ENCODE assay signal across 8 cellular contexts in genomic region chr9:129597355-129598088, GRCh38. TPM values are rescaled to one million over a fixed set of nuclear protein-coding genes. Genes with fewer than 3 reads are reported as not detected.
A peak's percentile ranks its signal among the peaks of the same experiment; 100 is the strongest.
DNase-seq lines count a peak whose midpoint lies in the region; ATAC-seq and FAIRE-seq lines count a peak whose summit lies in the region.

No MANE protein-coding gene starts in this region.

- no peaks in the 10 kb centered on the region for H3K36me3 ChIP-seq in small intestine (ENCODE audit: control insufficient read depth in 2 of 2, insufficient read depth in 2 of 2, low read length in 2 of 2)

- H3K27me3 ChIP-seq in small intestine (ENCODE audit: control insufficient read depth in 2 of 2, insufficient read depth in 2 of 2, low read length in 2 of 2) = no peaks in the 10 kb centered on the region

- WGBS in small intestine, 3 donors = 0 to 3% (median 2%) methylated on average over 49 to 56 of the region's 57 CpGs

- peak overlapping the region; percentile 70 for H3K27ac ChIP-seq in angular gyrus (ENCODE audit: low read depth, low read length)
- H3K27ac ChIP-seq in small intestine (ENCODE audit: low read depth in 1 of 2, low read length in 1 of 2) = peak overlapping the region in 1 of 2 donors; percentile 71

- peaks cover 0 to 3% of the 10 kb centered on the region in 2 donors for H3K4me1 ChIP-seq in small intestine (ENCODE audit: control insufficient read depth in 2 of 2, insufficient read depth in 1 of 2, low read depth in 1 of 2, low read length in 1 of 2)

- peak; percentile 40 for DNase-seq in stimulated activated CD4-positive, alpha-beta T cell treated with anti-CD3 and anti-CD28 coated beads, Interleukin-15, amount 100 ng/mL, for 24 hours
- DNase-seq in stimulated activated CD4-positive, alpha-beta T cell treated with anti-CD3 and anti-CD28 coated beads, Interleukin-4, amount 100 ng/mL, for 4 hours = no peak
- DNase-seq in iPS-NIHi11 (ENCODE audit: low spot score) (peak; percentile 62), small intestine (peak; percentile 45), SHP77 treated with DMSO at 0.1 percent for 48 hours (lab: John Stamatoyannopoulos, UW) (no peak), DMS153 treated with DMSO at 0.1 percent for 48 hours (lab: John Stamatoyannopoulos, UW; ENCODE audit: unreplicated experiment) (no peak)

- H3K4me3 ChIP-seq in small intestine (ENCODE audit: low read depth in 1 of 2, low read length in 2 of 2) = peak overlapping the region in 1 of 2 donors; percentile 21

- FAIRE-seq in small intestine (lab: Jason Lieb, UNC) = no peak

- ATAC-seq in HG02870 (IDR thresholded peaks at IDR 0.05; ENCODE audit: unreplicated experiment) = no peak

- H3K9me3 ChIP-seq in small intestine (ENCODE audit: control insufficient read depth, low read depth) = no peaks in the 10 kb centered on the region

RNA-seq across cellular contexts. Expression of gene C9orf50, which starts 23.4 kb away (rescaled TPM):
- polyA plus RNA-seq in small intestine = under 1 TPM in 1 of 3 donors, not detected in 2; 0.09 TPM

RNA-seq across cellular contexts. Expression of gene NTMT1, which starts 28.4 kb away (rescaled TPM):
- polyA plus RNA-seq in small intestine = 10 to 100 TPM; 42.5 to 64.3 (median 43.2) TPM

RNA-seq across cellular contexts. Expression of gene ASB6, which starts 44.4 kb away (rescaled TPM):
- polyA plus RNA-seq in small intestine = 10 to 100 TPM; 11.9 to 14.9 (median 14.1) TPM

Comparison
In these comparisons a context has a peak if more than half of its experiments do, and no peak if none do; other contexts are left out.
1. DNase-seq: peak in stimulated activated CD4-positive, alpha-beta T cell treated with anti-CD3 and anti-CD28 coated beads, Interleukin-15, amount 100 ng/mL, for 24 hours (single experiment), iPS-NIHi11 (single experiment) and small intestine (single experiment); none in stimulated activated CD4-positive, alpha-beta T cell treated with anti-CD3 and anti-CD28 coated beads, Interleukin-4, amount 100 ng/mL, for 4 hours (0 of 2), SHP77 treated with DMSO at 0.1 percent for 48 hours (single experiment) and DMS153 treated with DMSO at 0.1 percent for 48 hours (single experiment).